Comparison of ENCODE assay signal across 8 cellular contexts in genomic region chr10:73997806-73998622, GRCh38. TPM values are rescaled to one million over a fixed set of nuclear protein-coding genes. Genes with fewer than 3 reads are reported as not detected.
A peak's percentile ranks its signal among the peaks of the same experiment; 100 is the strongest.
DNase-seq lines count a peak whose midpoint lies in the region; ATAC-seq, FAIRE-seq and TF ChIP-seq lines count a peak whose summit lies in the region.

Gene VCL (plus strand): TSS chr10:73998116. CDS start chr10:73998208, 92 bp downstream.

- WGBS in pancreas, 2 donors: 0 to 1% methylated on average over 67 to 90 of the region's 90 CpGs

- H3K9me3 ChIP-seq in pancreas: no peaks in the 10 kb centered on the region
- no peaks in the 10 kb centered on the region for H3K9me3 ChIP-seq in tibial artery

- peak within 1 kb of the TSS; percentile 81 for H3K4me3 ChIP-seq in GM12864 (ENCODE audit: low read depth, low read length)
- peak within 1 kb of the TSS; percentile 66 to 98 (median 89) for H3K4me3 ChIP-seq in pancreas
- peak within 1 kb of the TSS; percentile 83 to 94 for H3K4me3 ChIP-seq in tibial artery

- H3K27ac ChIP-seq in pancreas: peak within 1 kb of the TSS; percentile 80 to 97 (median 90)
- H3K27ac ChIP-seq in tibial artery: peak within 1 kb of the TSS; percentile 87 to 95

- H3K4me1 ChIP-seq in pancreas: peaks cover 6 to 18% (median 18%) of the 10 kb centered on the region in 3 donors
- peaks cover 0 to 38% (median 22%) of the 10 kb centered on the region in 4 donors for H3K4me1 ChIP-seq in tibial artery

- intact Hi-C loops in Right ventricle myocardium inferior (cut with DNase I): loop anchor here (5.0 kb wide), 3 partner anchors 41 to 74 kb away; no protein-coding TSS in a partner anchor
- intact Hi-C loops in pancreas (cut with DNase I): no loop called here
- intact Hi-C loops in tibial artery (cut with DNase I; ENCODE audit: low total_unique reads): no loop called here

- ATAC-seq in HG02759 (IDR thresholded peaks at IDR 0.05; ENCODE audit: unreplicated experiment) (peak; percentile 98), Right ventricle myocardium inferior (peak; percentile 97), pancreas (peak; percentile 91 to 96 (median 92))

- H3K27me3 ChIP-seq in pancreas (no peaks in the 10 kb centered on the region), tibial artery (no peaks in the 10 kb centered on the region)

- FAIRE-seq in pancreas (lab: Jason Lieb, UNC): peak; percentile 5

- TF ChIP-seq CTCF in GM12864 (IDR thresholded peaks at IDR 0.05; ENCODE audit: low read depth, low read length, missing control alignments) (no peak), pancreas (IDR thresholded peaks at IDR 0.05) (no peak), tibial artery (IDR thresholded peaks at IDR 0.05) (peak in 1 of 2 experiments; percentile 7)

- peak; percentile 59 for DNase-seq in GM12864 (ENCODE audit: low read depth)
- peak; percentile 93 to 96 (median 93) for DNase-seq in NCI-H1417 (lab: John Stamatoyannopoulos, UW)
- DNase-seq in SW 1271 (lab: John Stamatoyannopoulos, UW): peak; percentile 84 to 92
- peak; percentile 93 for DNase-seq in activated naive CD8-positive, alpha-beta T cell treated with anti-CD3 and anti-CD28 coated beads, Interleukin-2, amount 50 U/mL, for 16 hours (ENCODE audit: low read depth, low spot score)
- peak; percentile 99 for DNase-seq in Right ventricle myocardium inferior (ENCODE audit: missing footprints)
- peak; percentile 98 to 99 (median 99) for DNase-seq in pancreas
- peak; percentile 97 to 99 for DNase-seq in tibial artery

- no peaks in the 10 kb centered on the region for H3K36me3 ChIP-seq in pancreas
- H3K36me3 ChIP-seq in tibial artery: no peaks in the 10 kb centered on the region

RNA-seq across cellular contexts. Expression of gene VCL, which starts in this region (rescaled TPM):
- total RNA-seq in Right ventricle myocardium inferior: 237 TPM
- total RNA-seq in pancreas: 10 to 100 TPM; 24.9 to 51.7 (median 32.1) TPM
- 10 to 100 TPM in 1 of 2 donors, 1 to 10 TPM in 1; 8.6 to 13.3 TPM for polyA plus RNA-seq in pancreas

Comparison
In these comparisons a context has a peak if more than half of its experiments do, and no peak if none do; other contexts are left out.
1. Peak in every context shown above with its lines: DNase-seq, ATAC-seq, H3K4me3 ChIP-seq and H3K27ac ChIP-seq.